In the genomic region with DNA sequence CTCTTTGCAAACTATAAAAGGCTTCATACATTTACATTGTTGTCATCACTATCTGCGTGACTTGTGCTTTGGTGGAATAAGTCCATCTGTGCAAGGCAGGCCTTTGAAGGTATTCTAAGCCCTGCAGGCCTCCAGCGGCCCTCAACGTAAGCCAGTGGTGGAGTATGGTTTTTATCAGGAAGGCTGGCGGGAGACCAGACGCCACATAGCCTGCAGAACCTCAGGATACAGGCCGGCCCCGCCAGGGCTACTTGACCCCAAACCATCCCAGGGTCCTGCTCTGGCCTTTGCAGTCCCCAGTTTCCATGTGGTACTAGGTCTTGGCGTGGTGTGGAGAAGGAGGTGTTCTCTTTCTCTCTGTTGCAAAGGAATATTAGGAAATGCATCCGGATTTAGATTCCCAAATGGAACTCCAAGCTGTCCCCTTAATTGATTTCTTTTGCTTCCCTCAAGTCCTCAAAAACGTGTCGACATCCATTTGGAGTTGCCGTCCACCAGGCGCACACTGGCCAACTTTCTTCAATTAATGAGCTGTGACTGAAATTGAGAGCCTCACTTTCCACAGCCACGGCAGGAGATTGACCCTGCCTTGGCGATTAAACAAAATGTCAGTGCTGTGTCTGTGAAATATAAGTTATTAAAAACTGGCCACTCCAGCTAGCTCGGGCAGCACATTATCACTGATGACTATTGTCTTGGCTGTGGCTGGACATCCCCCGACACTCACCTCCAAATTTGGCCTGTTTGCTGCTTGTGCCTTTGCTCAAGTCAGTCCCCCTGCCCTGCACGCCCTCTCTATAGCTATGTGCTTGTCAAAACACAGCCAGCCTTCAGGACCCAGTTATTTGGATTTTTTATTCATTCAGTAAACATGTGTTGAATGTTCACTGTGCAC, we compare ENCODE assay signal across 15 cellular contexts.
"Had no signal": no experiment of that assay in that cellular context is flagged by ENCODE, and none has a peak within 500 bp of the region (broad histone marks: within the 10 kb centered on the region; RNA-seq: fewer than 3 reads in every experiment).

No MANE protein-coding gene starts in this region.

- ATAC-seq: esophagus mucosa; heart left ventricle; naive thymus-derived CD4-positive, alpha-beta T cell; stimulated activated memory B cell treated with anti-CD40 and anti-IgM and Interleukin-4, amounts not matched to agents 10 μg/mL and 1 μg/mL and 100 μg/mL, for 72 hours had no signal

- H3K4me3 ChIP-seq: heart left ventricle, left ventricle myocardium inferior, spleen, uterus had no signal

- H3K27me3 ChIP-seq: heart left ventricle, spleen, uterus had no signal

- H3K4me1 ChIP-seq: left ventricle myocardium inferior, uterus had no signal

- H3K27ac ChIP-seq: left ventricle myocardium inferior, spleen, uterus had no signal

- H3K36me3 ChIP-seq: heart left ventricle, left ventricle myocardium inferior, spleen, uterus had no signal

- DNase-seq: activated B cell treated with CpG ODN at 0.5 μM for 24 hours; activated CD4-positive, alpha-beta T cell treated with anti-CD3 and anti-CD28 coated beads, Interleukin-2, amount 10 ng/mL, durations not matched to agents 7 days and 5 days; activated CD8-positive, alpha-beta memory T cell treated with anti-CD3 and anti-CD28 coated beads for 24 hours; activated naive CD4-positive, alpha-beta T cell treated with Interleukin-2 at 50 U/mL for 16 hours; dermis blood vessel endothelial cell; foreskin fibroblast; heart left ventricle; left ventricle myocardium inferior; midbrain; naive thymus-derived CD4-positive, alpha-beta T cell; spleen; stimulated activated CD4-positive, alpha-beta T cell treated with anti-CD3 and anti-CD28 coated beads, Interleukin-1b, Interleukin-23, amount 100 ng/mL, for 48 hours; uterus had no signal
